1 cellular context compared by ENCODE assay signal in the genomic region with DNA sequence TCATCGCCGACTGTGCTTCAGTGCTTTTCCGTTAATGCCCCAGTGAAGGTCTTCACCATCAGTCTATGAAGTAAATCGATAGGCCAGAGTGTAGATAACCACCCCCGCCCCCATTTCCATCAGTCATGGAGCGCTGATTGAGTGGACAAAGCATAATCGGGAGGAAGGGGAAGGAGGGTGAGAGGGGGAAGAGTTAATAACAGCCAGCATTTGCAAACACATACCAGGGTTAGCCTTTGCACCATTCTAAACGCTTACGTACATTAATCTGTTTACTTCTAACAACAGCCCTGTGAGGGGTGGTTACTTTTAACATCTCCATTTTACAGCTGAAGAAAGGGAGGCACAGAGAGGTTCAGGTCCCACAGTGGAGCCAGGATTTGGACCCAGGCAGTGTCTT.
A peak's percentile ranks its signal among the peaks of the same experiment; 100 is the strongest.
TF ChIP-seq lines count a peak whose summit lies in the region.

No MANE protein-coding gene starts in this region.

TF ChIP-seq in GM12878, 131 proteins besides CTCF, POLR2A, EP300 and RAD21:
- no peak for TF ChIP-seq STAT1 (conservative IDR thresholded peaks at IDR 0.05)
- TF ChIP-seq POLR2AphosphoS2 (IDR thresholded peaks at IDR 0.05; ENCODE audit: low read depth, low read length): peak; percentile 8; the same call in 1 of the 2 replicates
- TF ChIP-seq POLR2AphosphoS5 (IDR thresholded peaks at IDR 0.05; ENCODE audit: low read length): peak; percentile 12; the same call in 1 of the 2 replicates
TF ChIP-seq in GM12878: peak in this region for 2.
